In genomic region chr18:76819411-76820136, GRCh38 we compare ENCODE assay signal across 14 cellular contexts. TPM values are rescaled to one million over a fixed set of nuclear protein-coding genes. Genes with fewer than 3 reads are reported as not detected.
DNase-seq lines count a peak whose midpoint lies in the region; ATAC-seq and TF ChIP-seq lines count a peak whose summit lies in the region.
"Had no signal": no experiment of that assay in that cellular context is flagged by ENCODE, and none has a peak within 500 bp of the region (broad histone marks: within the 10 kb centered on the region; RNA-seq: fewer than 3 reads in every experiment).

No MANE protein-coding gene starts in this region.

- no peaks in the 10 kb centered on the region for H3K9me3 ChIP-seq in CD4-positive, CD25-positive, alpha-beta regulatory T cell (ENCODE audit: control insufficient read depth in 2 of 2, low read length in 2 of 2)
- H3K9me3 ChIP-seq: esophagus muscularis mucosa had no signal

- no peak for ATAC-seq in CD4-positive, CD25-positive, alpha-beta regulatory T cell (ENCODE audit: low read depth in 2 of 2)
- ATAC-seq in WTC11 = no peak
- ATAC-seq in naive B cell (ENCODE audit: low read depth in 2 of 2) = no peak
- ATAC-seq in GM21447 (IDR thresholded peaks at IDR 0.05; ENCODE audit: unreplicated experiment) = no peak

- H3K4me1 Mint-ChIP-seq in CD4-positive, CD25-positive, alpha-beta regulatory T cell = peaks cover 23 to 60% (median 44%) of the 10 kb centered on the region in 4 donors
- H3K4me1 Mint-ChIP-seq in WTC11 (peaks cover 25% of the 10 kb centered on the region), naive B cell (peaks cover 23 to 50% (median 50%) of the 10 kb centered on the region in 3 donors)

- TF ChIP-seq CTCF in WTC11 (IDR thresholded peaks at IDR 0.05) (no peak), dorsolateral prefrontal cortex (IDR thresholded peaks at IDR 0.05 in 54 of 56, conservative IDR thresholded peaks at IDR 0.05 in 2 of 56; ENCODE audit: low read depth in 1 of 56, partially characterized antibody in 56 of 56) (no peak)

- H3K27me3 Mint-ChIP-seq in CD4-positive, CD25-positive, alpha-beta regulatory T cell = peaks cover 7% of the 10 kb centered on the region
- H3K27me3 Mint-ChIP-seq in WTC11 (ENCODE audit: low read depth) (no peaks in the 10 kb centered on the region), naive B cell (no peaks in the 10 kb centered on the region)

- H3K27ac Mint-ChIP-seq in CD4-positive, CD25-positive, alpha-beta regulatory T cell = peak overlapping the region; percentile 12 to 52 (median 33)
- H3K27ac Mint-ChIP-seq in WTC11 (no peak overlapping the region), naive B cell (peak overlapping the region in 1 of 6 donors; percentile 34)

- CTCF ChIA-PET in WTC11 (lab: Charles Lee) = interaction anchor here (3.2 kb wide), 1 partner anchor 17 kb away, joined by 19 read pairs; no protein-coding TSS in a partner anchor

- H3K27ac ChIP-seq in CD4-positive, CD25-positive, alpha-beta regulatory T cell (ENCODE audit: insufficient read depth, low read length, poor library complexity, severe bottlenecking) = no peak overlapping the region
- peak overlapping the region in 1 of 59 donors; percentile 20 for H3K27ac ChIP-seq in dorsolateral prefrontal cortex
- H3K27ac ChIP-seq: esophagus muscularis mucosa had no signal

- intact Hi-C loops in dorsolateral prefrontal cortex (cut with DNase I) = loop anchor here (2.0 to 5.0 kb wide), 3 partner anchors 63 to 238 kb away; no protein-coding TSS in a partner anchor

- peaks cover 43% of the 10 kb centered on the region for H3K4me1 ChIP-seq in CD4-positive, CD25-positive, alpha-beta regulatory T cell (ENCODE audit: control insufficient read depth, insufficient read depth, low read length, poor library complexity, severe bottlenecking)

- DNase-seq in CD4-positive, CD25-positive, alpha-beta regulatory T cell = no peak
- DNase-seq in WTC11 (ENCODE audit: low spot score) (no peak), naive B cell (no peak), NOMO-1 treated with DMSO at 0.1 percent for 48 hours (lab: John Stamatoyannopoulos, UW; ENCODE audit: unreplicated experiment) (no peak), dorsolateral prefrontal cortex (no peak), NCI-H2029 (lab: John Stamatoyannopoulos, UW) (no peak)
- DNase-seq: HCEC 1CT; mesendoderm; NCI-H1694; NK-92 treated with Interleukin-12 subunit alpha and Interleukin-12 subunit beta, amount 100 ng/mL, for 24 hours; substantia nigra had no signal

- H3K36me3 ChIP-seq in CD4-positive, CD25-positive, alpha-beta regulatory T cell (ENCODE audit: control insufficient read depth, insufficient read depth, low read length) = peaks cover 9% of the 10 kb centered on the region

- peak overlapping the region; percentile 48 for H3K4me3 ChIP-seq in CD4-positive, CD25-positive, alpha-beta regulatory T cell (ENCODE audit: low read depth, low read length)
- H3K4me3 ChIP-seq in GM08714 (ENCODE audit: low read length) (peak overlapping the region; percentile 96; the same call in 1 of the 2 replicates), dorsolateral prefrontal cortex (peak overlapping the region in 6 of 59 donors; percentile 3 to 95 (median 50))
- H3K4me3 ChIP-seq: esophagus muscularis mucosa had no signal

- peaks cover 8% of the 10 kb centered on the region for H3K36me3 Mint-ChIP-seq in CD4-positive, CD25-positive, alpha-beta regulatory T cell
- H3K36me3 Mint-ChIP-seq in WTC11 (peaks cover 5% of the 10 kb centered on the region), naive B cell (no peaks in the 10 kb centered on the region)

- POLR2A ChIA-PET in WTC11 (lab: Charles Lee) = no interaction called here

- no peaks in the 10 kb centered on the region for H3K27me3 ChIP-seq in CD4-positive, CD25-positive, alpha-beta regulatory T cell (ENCODE audit: control insufficient read depth, insufficient read depth, low read length)
- no peaks in the 10 kb centered on the region for H3K27me3 ChIP-seq in dorsolateral prefrontal cortex
- H3K27me3 ChIP-seq: esophagus muscularis mucosa had no signal

- no peaks in the 10 kb centered on the region for H3K9me3 Mint-ChIP-seq in CD4-positive, CD25-positive, alpha-beta regulatory T cell
- H3K9me3 Mint-ChIP-seq in WTC11 = no peaks in the 10 kb centered on the region
- H3K9me3 Mint-ChIP-seq in naive B cell = peaks cover 0 to 2% (median 0%) of the 10 kb centered on the region in 7 donors

- H3K4me3 Mint-ChIP-seq in CD4-positive, CD25-positive, alpha-beta regulatory T cell = peak overlapping the region; percentile 3 to 100 (median 94)
- H3K4me3 Mint-ChIP-seq in WTC11 (0 out of 2 replicates have a peak overlapping the region, but pooled peaks have one; percentile 18), naive B cell (peak overlapping the region in 6 of 8 donors; percentile 42 to 98 (median 92))

TF ChIP-seq in WTC11, 78 proteins besides CTCF, POLR2A, EP300 and RAD21:
- TF ChIP-seq ZNF232 (CRISPR knock-in tag; IDR thresholded peaks at IDR 0.05) = no peak
- no peak for TF ChIP-seq PRRX2 (CRISPR knock-in tag; IDR thresholded peaks at IDR 0.05)
- TF ChIP-seq FOXP1 (CRISPR knock-in tag; IDR thresholded peaks at IDR 0.05; ENCODE audit: borderline replicate concordance) = no peak
- no peak for TF ChIP-seq JUN (CRISPR knock-in tag; IDR thresholded peaks at IDR 0.05)
- no peak for TF ChIP-seq ZNF532 (CRISPR knock-in tag; IDR thresholded peaks at IDR 0.05; ENCODE audit: borderline replicate concordance)
- no peak for TF ChIP-seq SP1 (CRISPR knock-in tag; conservative IDR thresholded peaks at IDR 0.05)
- no peak for TF ChIP-seq ZNF317 (CRISPR knock-in tag; IDR thresholded peaks at IDR 0.05; ENCODE audit: borderline replicate concordance, low read depth)
- TF ChIP-seq E2F4 (CRISPR knock-in tag; IDR thresholded peaks at IDR 0.05; ENCODE audit: borderline replicate concordance, low read depth) = no peak
- no peak for TF ChIP-seq CREM (CRISPR knock-in tag; IDR thresholded peaks at IDR 0.05)
- no peak for TF ChIP-seq IRF2 (CRISPR knock-in tag; IDR thresholded peaks at IDR 0.05; ENCODE audit: borderline replicate concordance, low read depth)
- no peak for TF ChIP-seq NFE2L1 (CRISPR knock-in tag; IDR thresholded peaks at IDR 0.05)
- no peak for TF ChIP-seq NR2C2 (CRISPR knock-in tag; IDR thresholded peaks at IDR 0.05)
- no peak for TF ChIP-seq USF1 (CRISPR knock-in tag; IDR thresholded peaks at IDR 0.05)

RNA-seq across cellular contexts. Expression of gene ZNF236, which starts 2.8 kb away (rescaled TPM):
- total RNA-seq in CD4-positive, CD25-positive, alpha-beta regulatory T cell = 26.1 TPM
- polyA plus RNA-seq in CD4-positive, CD25-positive, alpha-beta regulatory T cell = 10 to 100 TPM in 1 of 4 donors, 1 to 10 TPM in 3; 5.5 to 10.2 (median 7.0) TPM
- 19.9 to 23.4 TPM (median 20.6 TPM) in 3 replicates for total RNA-seq in WTC11 (2021)
- polyA plus RNA-seq in naive B cell (ENCODE audit: low read depth in 6 of 6) = 10 to 100 TPM in 1 of 6 donors, 1 to 10 TPM in 5; 6.1 to 14.8 (median 7.7) TPM
- total RNA-seq in dorsolateral prefrontal cortex = 10 to 100 TPM; 29.4 to 62.0 (median 40.2) TPM

Comparison
In these comparisons a context has a peak if more than half of its experiments do, and no peak if none do; other contexts are left out.
1. H3K4me3 Mint-ChIP-seq: peak in every context shown above with its lines; median percentile 94 in CD4-positive, CD25-positive, alpha-beta regulatory T cell; 92 in naive B cell; 18 in WTC11.